Comparison of ENCODE assay signal across 15 cellular contexts in the genomic region with DNA sequence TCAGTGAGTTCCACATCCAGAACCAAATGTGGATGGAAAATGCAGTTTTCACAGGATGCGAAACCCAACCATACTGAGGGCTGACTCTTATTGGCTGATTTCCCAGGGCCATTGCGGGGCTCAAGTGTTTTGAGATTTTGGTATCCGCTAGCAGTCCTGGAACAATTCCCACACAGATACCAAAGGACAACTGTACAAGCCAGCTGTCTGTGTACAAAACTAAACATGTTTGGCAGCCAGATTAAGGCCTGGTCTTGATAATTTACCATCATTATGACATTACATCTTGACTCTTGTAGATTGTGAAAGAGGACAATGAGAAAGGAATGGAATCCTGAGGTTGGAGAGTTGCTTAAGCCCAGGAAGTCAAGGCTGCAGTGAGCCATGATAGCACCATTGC.
DNase-seq lines count a peak whose midpoint lies in the region; ATAC-seq and TF ChIP-seq lines count a peak whose summit lies in the region.
"Had no signal": no experiment of that assay in that cellular context is flagged by ENCODE, and none has a peak within 500 bp of the region (broad histone marks: within the 10 kb centered on the region; RNA-seq: fewer than 3 reads in every experiment).

No MANE protein-coding gene starts in this region.

- DNase-seq in NCI-H1105 treated with DMSO at 0.1 percent for 48 hours (lab: John Stamatoyannopoulos, UW) = peak; percentile 13
- no peak for DNase-seq in NCI-H1105 (lab: John Stamatoyannopoulos, UW)
- peak; percentile 2 to 28 for DNase-seq in cardiac fibroblast (ENCODE audit: low read depth in 2 of 2)
- peak; percentile 20 to 40 for DNase-seq in foreskin fibroblast
- no peak for DNase-seq in activated CD8-positive, alpha-beta memory T cell treated with anti-CD3 and anti-CD28 coated beads, Interleukin-2, amount 50 U/mL, for 48 hours
- DNase-seq in activated CD4-positive, CD25-positive, alpha-beta regulatory T cell (lab: John Stamatoyannopoulos, UW) = no peak
- DNase-seq: 8988T; Calu3; CD4-positive, CD25-positive, alpha-beta regulatory T cell; KBM-7; NCI-H1092 treated with DMSO at 0.1 percent for 48 hours; NCI-H2029; NCI-H510A had no signal

- H3K4me3 ChIP-seq in cardiac fibroblast (replicated peaks in 1 of 2; ENCODE audit: low read depth in 2 of 2, low read length in 2 of 2) (no peak overlapping the region), foreskin fibroblast (ENCODE audit: low read depth in 1 of 2, low read length in 2 of 2) (no peak overlapping the region)

- ATAC-seq in HG02763 (IDR thresholded peaks at IDR 0.05; ENCODE audit: unreplicated experiment) (no peak), GM19467 (IDR thresholded peaks at IDR 0.05; ENCODE audit: unreplicated experiment) (no peak)

- TF ChIP-seq CTCF in cardiac fibroblast (IDR thresholded peaks at IDR 0.05; ENCODE audit: low read depth, low read length) (no peak), foreskin fibroblast (IDR thresholded peaks at IDR 0.05; ENCODE audit: low read depth, low read length) (no peak)

Comparison
In these comparisons a context has a peak if more than half of its experiments do, and no peak if none do; other contexts are left out.
1. DNase-seq: peak in NCI-H1105 treated with DMSO at 0.1 percent for 48 hours (single experiment), cardiac fibroblast (2 of 2) and foreskin fibroblast (2 of 2); none in NCI-H1105 (single experiment), activated CD8-positive, alpha-beta memory T cell treated with anti-CD3 and anti-CD28 coated beads, Interleukin-2, amount 50 U/mL, for 48 hours (single experiment) and activated CD4-positive, CD25-positive, alpha-beta regulatory T cell (0 of 4).